Comparison of ENCODE assay signal across 8 cellular contexts in genomic region chr1:241847796-241848668, GRCh38. TPM values are rescaled to one million over a fixed set of nuclear protein-coding genes. Genes with fewer than 3 reads are reported as not detected.
DNase-seq lines count a peak whose midpoint lies in the region; ATAC-seq and TF ChIP-seq lines count a peak whose summit lies in the region.

Gene EXO1, plus strand, starts transcription at chr1:241848204. Its CDS starts 2,222 bp downstream, at chr1:241850426.

- no TSS peak for BruUV-seq in IMR-90 (replicated peaks; lab: Mats Ljungman, UMichigan)

- in situ Hi-C loops in IMR-90 (cut with MboI; ENCODE audit: low sequenced_read_pairs) = no loop called here

- H3K4ac ChIP-seq in IMR-90 (ENCODE audit: low read depth, low read length) = peak within 1 kb of the TSS; percentile 98

- TF ChIP-seq RAD21 in IMR-90 (IDR thresholded peaks at IDR 0.05; ENCODE audit: low read length) = peak; percentile 33; the same call in 1 of the 2 replicates

- peak; percentile 98 for DNase-seq in DMS153 treated with DMSO at 0.1 percent for 48 hours (lab: John Stamatoyannopoulos, UW; ENCODE audit: unreplicated experiment)
- DNase-seq in IMR-90 = peak; percentile 92
- DNase-seq in OCI-M2 (lab: John Stamatoyannopoulos, UW; ENCODE audit: unreplicated experiment) = peak; percentile 69
- DNase-seq in activated T-cell treated with anti-CD3 and anti-CD28 coated beads for 4 hours = peak; percentile 80
- peak; percentile 44 for DNase-seq in epithelial cell of proximal tubule (ENCODE audit: low read depth)
- peak; percentile 93 for DNase-seq in stimulated activated CD8-positive, alpha-beta memory T cell treated with anti-CD3 and anti-CD28 coated beads, Interleukin-4, amount 100 ng/mL, for 48 hours

- H3K79me1 ChIP-seq in IMR-90 (ENCODE audit: low read depth in 1 of 2, low read length in 2 of 2) = peaks cover 5 to 7% of the 10 kb centered on the region in 2 experiments; a peak in 3 of 4 replicates

- peak within 1 kb of the TSS; percentile 88 for H2BK20ac ChIP-seq in IMR-90 (ENCODE audit: low read depth, low read length)

- TF ChIP-seq CTCF in IMR-90 (conservative IDR thresholded peaks at IDR 0.05; ENCODE audit: low read depth, low read length) = peak; percentile 45
- TF ChIP-seq CTCF in epithelial cell of proximal tubule (conservative IDR thresholded peaks at IDR 0.05; ENCODE audit: low read depth, low read length) = peak; percentile 48

- WGBS in IMR-90 (ENCODE audit: extremely low coverage in 2 of 2, insufficient read length in 1 of 2), 2 experiments = 0% methylated on average over 22 of the region's 68 CpGs; no CpG with 5 or more reads in 1 of the 2 experiments

- H2BK5ac ChIP-seq in IMR-90 (ENCODE audit: low read depth, low read length, poor library complexity, severe bottlenecking) = peak within 1 kb of the TSS; percentile 98

- H2AK5ac ChIP-seq in IMR-90 (ENCODE audit: low read depth, low read length) = peak within 1 kb of the TSS; percentile 29; the same call in 1 of the 2 replicates

- peak within 1 kb of the TSS; percentile 52; the same call in 2 of the 3 replicates for H2BK15ac ChIP-seq in IMR-90 (ENCODE audit: low read depth, low read length)

- peak within 1 kb of the TSS; percentile 95 for H3K9ac ChIP-seq in IMR-90 (ENCODE audit: low read depth, low read length)
- H3K9ac ChIP-seq in mucosa of rectum (ENCODE audit: low read depth in 1 of 2, low read length in 2 of 2) = peak within 1 kb of the TSS; percentile 85 to 91

- H4K20me1 ChIP-seq in IMR-90 (ENCODE audit: insufficient read depth, low read length) = no peaks in the 10 kb centered on the region

- peak within 1 kb of the TSS; percentile 97 for H3K14ac ChIP-seq in IMR-90 (replicated peaks; ENCODE audit: low read depth, low read length)

- H3K4me1 ChIP-seq in IMR-90 (ENCODE audit: control insufficient read depth, insufficient read depth, low read length) (no peaks in the 10 kb centered on the region), mucosa of rectum (ENCODE audit: control insufficient read depth in 2 of 2, insufficient read depth in 2 of 2, low read length in 2 of 2) (peaks cover 12 to 13% of the 10 kb centered on the region in 2 donors)

- CTCF ChIA-PET in IMR-90 (lab: Yijun Ruan, JAX) = interaction anchor here (0.6 to 1.0 kb wide), 3 partner anchors 26 to 237 kb away, joined by 3 to 4 read pairs (median 3); no protein-coding TSS in a partner anchor

- intact Hi-C loops in IMR-90 (cut with micrococcal nuclease) = no loop called here

- POLR2A ChIA-PET in IMR-90 (lab: Charles Lee; ENCODE audit: unreplicated experiment) = no interaction called here

- H3K23ac ChIP-seq in IMR-90 (ENCODE audit: low read depth, low read length) = peak within 1 kb of the TSS; percentile 88

- H3K18ac ChIP-seq in IMR-90 (ENCODE audit: low read depth, low read length) = peak within 1 kb of the TSS; percentile 99

- peak within 1 kb of the TSS; percentile 98 for H4K5ac ChIP-seq in IMR-90 (ENCODE audit: low read depth, low read length)

- H3K4me3 ChIP-seq in IMR-90 (ENCODE audit: insufficient read depth, low read depth, low read length) = peak within 1 kb of the TSS; percentile 80
- H3K4me3 ChIP-seq in epithelial cell of proximal tubule (ENCODE audit: low read depth, low read length) = peak within 1 kb of the TSS; percentile 91
- peak within 1 kb of the TSS; percentile 91 to 94 for H3K4me3 ChIP-seq in mucosa of rectum (ENCODE audit: low read length in 2 of 2)

- TF ChIP-seq POLR2A in IMR-90 (IDR thresholded peaks at IDR 0.05; ENCODE audit: low read depth, low read length) = peak; percentile 77; the same call in 1 of the 2 replicates

- H3K9me3 ChIP-seq in IMR-90 (ENCODE audit: control insufficient read depth, insufficient read depth, low read length) (no peaks in the 10 kb centered on the region), mucosa of rectum (ENCODE audit: control insufficient read depth in 2 of 2, low read length in 2 of 2) (no peaks in the 10 kb centered on the region)

- peak within 1 kb of the TSS; percentile 100 for H2AFZ ChIP-seq in IMR-90 (replicated peaks; ENCODE audit: low read length, poor library complexity)

- H3K27me3 ChIP-seq in IMR-90 (ENCODE audit: control insufficient read depth, insufficient read depth, low read length) = no peaks in the 10 kb centered on the region
- H3K27me3 ChIP-seq in mucosa of rectum (ENCODE audit: control insufficient read depth in 2 of 2, insufficient read depth in 2 of 2, low read length in 2 of 2) = no peaks in the 10 kb centered on the region

- peak within 1 kb of the TSS; percentile 74 to 98 for H4K8ac ChIP-seq in IMR-90 (ENCODE audit: low read depth in 2 of 2, low read length in 2 of 2)

- peak within 1 kb of the TSS; percentile 97 for H3K27ac ChIP-seq in IMR-90 (ENCODE audit: insufficient read depth, low read length)
- H3K27ac ChIP-seq in mucosa of rectum (ENCODE audit: low read depth in 2 of 2, low read length in 2 of 2) = peak within 1 kb of the TSS; percentile 98 to 100

- H2AK9ac ChIP-seq in IMR-90 (replicated peaks; ENCODE audit: low read depth, low read length, poor library complexity) = peak within 1 kb of the TSS; percentile 97

- peak; percentile 99 for ATAC-seq in GM21528 (IDR thresholded peaks at IDR 0.05; ENCODE audit: low FRiP score, unreplicated experiment)
- peak; percentile 95 for ATAC-seq in IMR-90 (ENCODE audit: low read depth)

- H2BK120ac ChIP-seq in IMR-90 (ENCODE audit: low read depth, low read length) = peak within 1 kb of the TSS; percentile 99

- peak within 1 kb of the TSS; percentile 97 for H3K4me2 ChIP-seq in IMR-90 (ENCODE audit: low read depth, low read length)

- no peaks in the 10 kb centered on the region; the same call in 1 of the 2 replicates for H3K36me3 ChIP-seq in IMR-90 (ENCODE audit: control insufficient read depth, insufficient read depth, low read length)
- H3K36me3 ChIP-seq in mucosa of rectum (ENCODE audit: control insufficient read depth in 2 of 2, insufficient read depth in 2 of 2, low read length in 2 of 2) = no peaks in the 10 kb centered on the region

- peak within 1 kb of the TSS; percentile 98 for H4K91ac ChIP-seq in IMR-90 (ENCODE audit: insufficient read depth, low read depth, low read length)

- peak within 1 kb of the TSS; percentile 96 for H3K56ac ChIP-seq in IMR-90 (ENCODE audit: extremely low read depth, insufficient read depth, low read length)

- H3K9me1 ChIP-seq in IMR-90 (ENCODE audit: insufficient read depth, low read length) = no peaks in the 10 kb centered on the region; the same call in 1 of the 2 replicates

- dilution Hi-C loops in IMR-90 (cut with HindIII; ENCODE audit: low sequenced_read_pairs, unreplicated experiment) = no loop called here

TF ChIP-seq in IMR-90, 13 proteins besides CTCF, POLR2A, EP300 and RAD21:
- TF ChIP-seq MXI1 (IDR thresholded peaks at IDR 0.05; ENCODE audit: borderline replicate concordance, low read depth, low read length) (peak; percentile 99), RCOR1 (IDR thresholded peaks at IDR 0.05; ENCODE audit: insufficient replicate concordance, low read length) (no peak), FOS (IDR thresholded peaks at IDR 0.05; ENCODE audit: low read depth, low read length) (no peak), USF2 (IDR thresholded peaks at IDR 0.05; ENCODE audit: low read depth, low read length) (no peak), MAFK (IDR thresholded peaks at IDR 0.05; ENCODE audit: low read depth, low read length) (no peak), BHLHE40 (IDR thresholded peaks at IDR 0.05; ENCODE audit: low read depth, low read length) (no peak), SMC3 (IDR thresholded peaks at IDR 0.05; ENCODE audit: low read depth, low read length) (peak; percentile 33), CHD1 (IDR thresholded peaks at IDR 0.05; ENCODE audit: low read depth, low read length) (no peak), CEBPB (IDR thresholded peaks at IDR 0.05; ENCODE audit: low read depth, low read length) (peak; percentile 78), RFX5 (IDR thresholded peaks at IDR 0.05; ENCODE audit: low read depth, low read length) (no peak), ELK1 (IDR thresholded peaks at IDR 0.05; ENCODE audit: borderline replicate concordance, low read depth, low read length) (no peak), MAZ (IDR thresholded peaks at IDR 0.05; ENCODE audit: borderline replicate concordance, low read depth, low read length) (peak; percentile 70; the same call in 1 of the 2 replicates)

RNA-seq across cellular contexts. Expression of gene EXO1, which starts in this region (rescaled TPM):
- total RNA-seq in IMR-90 (2012; rRNA removed) (12.9 and 18.9 TPM in 2 replicates), epithelial cell of proximal tubule (13.4 and 30.2 TPM in 2 replicates)
- polyA plus RNA-seq in IMR-90 (2012; rRNA removed) = 3.9 and 5.1 TPM in 2 replicates
- polyA plus RNA-seq in IMR-90 (2012; cell fraction: cytosol; rRNA removed) = 1.7 and 2.8 TPM in 2 replicates
- polyA plus RNA-seq in IMR-90 (2012; cell fraction: nucleus; rRNA removed; ENCODE audit: low replicate concordance) = 1.7 and 4.0 TPM in 2 replicates

Comparison
In these comparisons a context has a peak if more than half of its experiments do, and no peak if none do; other contexts are left out.
1. Peak in every context shown above with its lines: DNase-seq, ATAC-seq, H3K4me3 ChIP-seq and H3K27ac ChIP-seq.
2. DNase-seq: peak in every context shown above with its lines; median percentile 98 in DMS153 treated with DMSO at 0.1 percent for 48 hours; 93 in stimulated activated CD8-positive, alpha-beta memory T cell treated with anti-CD3 and anti-CD28 coated beads, Interleukin-4, amount 100 ng/mL, for 48 hours; 92 in IMR-90; 80 in activated T-cell treated with anti-CD3 and anti-CD28 coated beads for 4 hours; 69 in OCI-M2; 44 in epithelial cell of proximal tubule.